Comparison of ENCODE assay signal across 8 cellular contexts in the genomic region with DNA sequence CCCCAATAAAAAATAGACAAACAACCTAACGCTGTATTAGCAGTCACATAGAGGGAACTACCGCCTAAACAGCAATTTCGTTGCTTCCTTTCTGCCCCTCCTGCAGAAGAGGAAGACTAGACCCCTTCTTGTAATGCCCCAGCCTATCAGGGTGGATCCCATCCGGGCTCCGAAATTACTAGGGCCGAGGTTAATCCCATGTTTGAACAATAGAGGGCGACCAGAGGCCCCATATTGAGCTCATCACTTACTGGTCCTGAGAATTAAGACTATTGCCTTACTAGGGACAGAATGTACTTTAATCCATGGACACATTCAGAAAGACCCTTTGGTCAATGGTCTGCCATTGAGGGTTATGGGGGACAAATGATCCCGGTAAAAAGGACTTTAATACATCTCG. TPM values are rescaled to one million over a fixed set of nuclear protein-coding genes. Genes with fewer than 3 reads are reported as not detected.
DNase-seq lines count a peak whose midpoint lies in the region; ATAC-seq, FAIRE-seq and TF ChIP-seq lines count a peak whose summit lies in the region.

No MANE protein-coding gene starts in this region.

- H3K27ac ChIP-seq in kidney (ENCODE audit: low read depth in 2 of 2, low read length in 2 of 2), result no peak overlapping the region

- H3K9ac ChIP-seq in kidney (ENCODE audit: low read length in 2 of 2), result no peak overlapping the region

- H3K36me3 ChIP-seq in kidney (ENCODE audit: control insufficient read depth in 1 of 2, insufficient read depth in 2 of 2, low read length in 2 of 2), result no peaks in the 10 kb centered on the region

- peak; percentile 59 for TF ChIP-seq CTCF in GM12873 (IDR thresholded peaks at IDR 0.05; ENCODE audit: insufficient read depth, low read depth, low read length, missing control alignments)
- TF ChIP-seq CTCF in kidney (IDR thresholded peaks at IDR 0.05; ENCODE audit: borderline replicate concordance, extremely low read depth, insufficient read depth), result peak; percentile 17

- DNase-seq in 8988T (peak; percentile 43), Kasumi-1 (lab: John Stamatoyannopoulos, UW) (peak; percentile 28 to 61), UCSD-AML1 (lab: John Stamatoyannopoulos, UW; ENCODE audit: unreplicated experiment) (peak; percentile 30), T47D (ENCODE audit: low read depth in 1 of 2, low spot score in 1 of 2) (peak; percentile 41 to 70), kidney (no peak)
- DNase-seq in stimulated activated CD4-positive, alpha-beta T cell treated with anti-CD3 and anti-CD28 coated beads, Interleukin-4, amount 100 ng/mL, for 4 hours, result peak; percentile 18 to 34

- no peaks in the 10 kb centered on the region for H3K9me3 ChIP-seq in kidney (ENCODE audit: control insufficient read depth in 1 of 2, low read length in 2 of 2)

- intact Hi-C loops in kidney (cut with DNase I), result no loop called here

- peak; percentile 27 for FAIRE-seq in kidney (lab: Jason Lieb, UNC)

- H3K4me1 ChIP-seq in kidney (ENCODE audit: control insufficient read depth in 1 of 2, insufficient read depth in 1 of 2, low read depth in 1 of 2, low read length in 2 of 2), result peaks cover 0 to 2% of the 10 kb centered on the region in 2 donors

- no peak for ATAC-seq in HG02588 (IDR thresholded peaks at IDR 0.05; ENCODE audit: unreplicated experiment)

- H3K4me3 ChIP-seq in kidney (ENCODE audit: low read length in 2 of 2), result no peak overlapping the region

- in situ Hi-C loops in T47D (cut with HindIII; ENCODE audit: low pct_unique_long_range_greater_than_20kb, low sequenced_read_pairs), result no loop called here

RNA-seq across cellular contexts. Expression of a gene that starts 11.8 kb away (rescaled TPM):
- 3.3 TPM for total RNA-seq in kidney
- polyA plus RNA-seq in kidney (ENCODE audit: insufficient read depth, low read depth, low replicate concordance), result 3.2 TPM

RNA-seq across cellular contexts. Expression of a gene that starts 47.2 kb away (rescaled TPM):
- total RNA-seq in kidney, result not detected
- not detected for polyA plus RNA-seq in kidney (ENCODE audit: insufficient read depth, low read depth, low replicate concordance)
